In the genomic region with DNA sequence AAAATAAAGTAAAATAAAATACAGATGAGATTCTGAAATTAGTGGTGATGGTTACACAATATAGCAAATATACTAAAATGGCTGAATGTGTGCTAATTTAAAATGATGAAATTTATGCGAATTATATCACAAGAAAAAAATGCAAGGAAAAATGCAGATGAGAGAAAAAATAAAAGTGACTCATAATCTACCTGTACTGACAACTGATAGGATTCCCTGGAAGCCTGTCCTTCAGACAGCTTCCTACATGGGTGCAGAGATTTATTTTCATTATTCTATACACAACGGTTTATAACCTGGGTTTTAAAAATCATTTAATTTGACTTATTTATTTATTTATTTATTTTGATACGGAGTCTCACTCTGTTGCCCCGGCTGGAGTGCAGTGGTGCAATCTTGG, we compare ENCODE assay signal across 4 cellular contexts.
"Had no signal": no experiment of that assay in that cellular context is flagged by ENCODE, and none has a peak within 500 bp of the region (broad histone marks: within the 10 kb centered on the region; RNA-seq: fewer than 3 reads in every experiment).

No MANE protein-coding gene starts in this region.

- H3K4me3 ChIP-seq: GM23338 had no signal

- DNase-seq: H9, HCEC 1CT had no signal

- H2AFZ ChIP-seq: GM23338 had no signal

- H3K27ac ChIP-seq: HL-60 had no signal

- H3K4me2 ChIP-seq: GM23338 had no signal
